In the genomic region with DNA sequence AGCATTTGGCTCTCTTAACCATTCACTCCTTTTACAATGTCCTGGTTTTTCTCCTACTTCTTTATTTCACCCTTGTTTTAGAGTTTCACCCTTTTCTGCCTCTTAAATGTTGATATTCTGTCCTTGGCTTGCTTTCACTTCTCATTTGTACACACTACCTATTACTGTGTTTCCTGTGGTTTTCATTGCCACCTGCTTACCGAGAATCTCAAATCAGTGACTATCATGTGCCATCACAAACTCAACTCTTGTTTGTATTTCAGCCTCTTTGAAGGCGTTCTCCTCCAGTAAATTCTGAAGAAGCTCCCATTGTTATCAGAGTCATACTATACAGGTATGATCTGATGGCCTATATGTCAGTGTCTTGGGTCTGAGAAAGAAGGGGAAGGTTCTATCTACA, we compare ENCODE assay signal across 18 cellular contexts.
DNase-seq lines count a peak whose midpoint lies in the region; ATAC-seq and TF ChIP-seq lines count a peak whose summit lies in the region.
"Had no signal": no experiment of that assay in that cellular context is flagged by ENCODE, and none has a peak within 500 bp of the region (broad histone marks: within the 10 kb centered on the region; RNA-seq: fewer than 3 reads in every experiment).

No MANE protein-coding gene starts in this region.

- no peak overlapping the region for H3K27ac ChIP-seq in suprapubic skin
- H3K27ac ChIP-seq: 22Rv1, ovary had no signal

- H3K27me3 Mint-ChIP-seq in stimulated activated naive B cell treated with anti-CD40 and anti-IgM and Interleukin-4, amounts not matched to agents 10 μg/mL and 1 μg/mL and 100 μg/mL, for 72 hours, result peaks cover 3 to 4% of the 10 kb centered on the region in 2 donors
- H3K27me3 Mint-ChIP-seq: activated CD4-positive, alpha-beta memory T cell treated with anti-CD3 and anti-CD28 coated beads for 36 hours; CD8-positive, alpha-beta memory T cell had no signal

- 44% methylated on average over 2 of the region's 2 CpGs for WGBS in suprapubic skin

- H3K4me3 Mint-ChIP-seq in stimulated activated naive B cell treated with anti-CD40 and anti-IgM and Interleukin-4, amounts not matched to agents 10 μg/mL and 1 μg/mL and 100 μg/mL, for 72 hours, result no peak overlapping the region
- H3K4me3 Mint-ChIP-seq: activated CD4-positive, alpha-beta memory T cell treated with anti-CD3 and anti-CD28 coated beads for 36 hours; brain; CD8-positive, alpha-beta memory T cell had no signal

- no peaks in the 10 kb centered on the region for H3K36me3 ChIP-seq in suprapubic skin
- H3K36me3 ChIP-seq: ovary had no signal

- no peaks in the 10 kb centered on the region for H3K9me3 ChIP-seq in suprapubic skin
- H3K9me3 ChIP-seq: mucosa of descending colon, ovary had no signal

- no peaks in the 10 kb centered on the region for H3K36me3 Mint-ChIP-seq in stimulated activated naive B cell treated with anti-CD40 and anti-IgM and Interleukin-4, amounts not matched to agents 10 μg/mL and 1 μg/mL and 100 μg/mL, for 72 hours
- H3K36me3 Mint-ChIP-seq: activated CD4-positive, alpha-beta memory T cell treated with anti-CD3 and anti-CD28 coated beads for 36 hours; brain; CD8-positive, alpha-beta memory T cell had no signal

- peaks cover 5 to 6% of the 10 kb centered on the region in 2 donors for H3K4me1 Mint-ChIP-seq in stimulated activated naive B cell treated with anti-CD40 and anti-IgM and Interleukin-4, amounts not matched to agents 10 μg/mL and 1 μg/mL and 100 μg/mL, for 72 hours
- H3K4me1 Mint-ChIP-seq: brain; CD8-positive, alpha-beta memory T cell had no signal

- H3K4me1 ChIP-seq in suprapubic skin, result no peaks in the 10 kb centered on the region

- no peak overlapping the region for H3K27ac Mint-ChIP-seq in stimulated activated naive B cell treated with anti-CD40 and anti-IgM and Interleukin-4, amounts not matched to agents 10 μg/mL and 1 μg/mL and 100 μg/mL, for 72 hours
- H3K27ac Mint-ChIP-seq: activated CD4-positive, alpha-beta memory T cell treated with anti-CD3 and anti-CD28 coated beads for 36 hours; brain; CD8-positive, alpha-beta memory T cell had no signal

- no peak for TF ChIP-seq EP300 in suprapubic skin (IDR thresholded peaks at IDR 0.05)

- peaks cover 4 to 15% of the 10 kb centered on the region in 2 donors for H3K9me3 Mint-ChIP-seq in stimulated activated naive B cell treated with anti-CD40 and anti-IgM and Interleukin-4, amounts not matched to agents 10 μg/mL and 1 μg/mL and 100 μg/mL, for 72 hours
- H3K9me3 Mint-ChIP-seq: activated CD4-positive, alpha-beta memory T cell treated with anti-CD3 and anti-CD28 coated beads for 36 hours; CD8-positive, alpha-beta memory T cell had no signal

- no peak for TF ChIP-seq POLR2A in suprapubic skin (IDR thresholded peaks at IDR 0.05)

- DNase-seq in NOMO-1 (lab: John Stamatoyannopoulos, UW; ENCODE audit: unreplicated experiment in 2 of 2) (peak; percentile 0 to 66), NOMO-1 treated with dmso at 0.1 percent for 144 hours (lab: John Stamatoyannopoulos, UW; ENCODE audit: unreplicated experiment) (no peak), NCI-H524 treated with DMSO at 0.1 percent for 48 hours (lab: John Stamatoyannopoulos, UW) (no peak), suprapubic skin (ENCODE audit: low spot score in 2 of 2) (no peak), ACHN (no peak)
- no peak for DNase-seq in stimulated activated naive B cell treated with anti-CD40 and anti-IgM and Interleukin-4, amounts not matched to agents 10 μg/mL and 1 μg/mL and 100 μg/mL, for 72 hours
- DNase-seq: activated CD4-positive, alpha-beta memory T cell treated with anti-CD3 and anti-CD28 coated beads for 36 hours; activated effector memory CD4-positive, alpha-beta T cell treated with anti-CD3 and anti-CD28 coated beads, Interleukin-2, amount 50 U/mL, for 16 hours; CD8-positive, alpha-beta memory T cell; KBM-7; mucosa of descending colon; NCI-H1694; NCI-H69; ovary had no signal

- no peaks in the 10 kb centered on the region for H3K27me3 ChIP-seq in suprapubic skin
- H3K27me3 ChIP-seq: ovary had no signal

- peak; percentile 83 for ATAC-seq in GM21723 (IDR thresholded peaks at IDR 0.05; ENCODE audit: unreplicated experiment)
- ATAC-seq in HG03378 (IDR thresholded peaks at IDR 0.05; ENCODE audit: unreplicated experiment), result peak; percentile 77
- ATAC-seq in stimulated activated naive B cell treated with anti-CD40 and anti-IgM and Interleukin-4, amounts not matched to agents 10 μg/mL and 1 μg/mL and 100 μg/mL, for 72 hours (replicated peaks), result peak; percentile 77 to 86
- ATAC-seq: mucosa of descending colon had no signal

- in situ Hi-C loops in ACHN (cut with HindIII; ENCODE audit: low pct_ligation_motif_present, low pct_unique_long_range_greater_than_20kb, low sequenced_read_pairs), result no loop called here

- H3K4me3 ChIP-seq in suprapubic skin, result no peak overlapping the region
- H3K4me3 ChIP-seq: mucosa of descending colon, ovary had no signal

- TF ChIP-seq CTCF in suprapubic skin (IDR thresholded peaks at IDR 0.05), result no peak

Comparison
In these comparisons a context has a peak if more than half of its experiments do, and no peak if none do; other contexts are left out.
1. DNase-seq: peak in NOMO-1 (2 of 2); none in NOMO-1 treated with dmso at 0.1 percent for 144 hours (single experiment), stimulated activated naive B cell treated with anti-CD40 and anti-IgM and Interleukin-4, amounts not matched to agents 10 μg/mL and 1 μg/mL and 100 μg/mL, for 72 hours (single experiment), NCI-H524 treated with DMSO at 0.1 percent for 48 hours (single experiment), suprapubic skin (0 of 2) and ACHN (single experiment).
2. Peak in every context shown above with its lines, with median percentiles within 50 percentile points of each other: ATAC-seq.